Comparison of ENCODE assay signal across 9 cellular contexts in the genomic region with DNA sequence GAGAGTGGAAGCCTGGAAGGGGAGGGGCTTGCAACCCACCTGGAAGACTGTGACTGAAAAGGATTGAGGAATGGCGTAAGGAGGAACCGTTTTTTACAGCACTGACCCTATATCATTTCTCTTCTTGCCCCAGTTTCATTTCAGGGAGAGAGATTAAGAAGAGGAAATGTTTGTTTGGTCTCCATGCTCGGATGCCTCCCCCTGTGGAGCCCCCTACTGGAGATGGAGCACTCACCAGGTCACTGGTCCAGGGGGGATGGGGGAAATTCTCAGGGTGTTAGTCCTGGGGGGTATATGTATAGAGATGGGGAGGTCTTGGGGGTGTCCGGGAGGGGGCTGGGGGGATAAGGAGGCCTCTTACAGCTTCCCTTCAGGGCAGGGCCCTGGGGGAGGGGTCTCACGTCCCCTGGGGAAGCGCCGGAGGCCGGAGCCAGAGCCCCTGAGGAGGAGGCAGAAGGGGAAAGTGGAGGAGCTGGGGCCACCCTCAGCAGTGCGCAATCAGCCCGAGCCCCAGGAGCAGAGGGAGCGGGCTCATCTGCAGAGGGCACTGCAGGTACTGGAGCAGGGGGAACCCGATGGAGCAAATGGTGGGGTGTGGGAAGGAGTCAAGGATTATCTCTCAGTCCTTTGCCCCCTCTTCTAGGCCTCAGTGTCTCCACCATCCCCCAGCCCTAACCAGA. TPM values are rescaled to one million over a fixed set of nuclear protein-coding genes. Genes with fewer than 3 reads are reported as not detected.
DNase-seq lines count a peak whose midpoint lies in the region; ATAC-seq and TF ChIP-seq lines count a peak whose summit lies in the region.
"Had no signal": no experiment of that assay in that cellular context is flagged by ENCODE, and none has a peak within 500 bp of the region (broad histone marks: within the 10 kb centered on the region; RNA-seq: fewer than 3 reads in every experiment).

No MANE protein-coding gene starts in this region.

- H3K27me3 ChIP-seq in H7 (ENCODE audit: control insufficient read depth, insufficient read depth, low read length): no peaks in the 10 kb centered on the region
- H3K27me3 ChIP-seq: dorsolateral prefrontal cortex had no signal

- POLR2A ChIA-PET in activated CD8-positive, alpha-beta T cell treated with anti-CD3 and anti-CD28 coated beads, Interleukin-2, amount 10 ng/mL, durations not matched to agents 7 days and 5 days (lab: Charles Lee): interaction anchor here (1.4 to 2.8 kb wide), 2 partner anchors 11 to 22 kb away, joined by 5 to 12 read pairs; no protein-coding TSS in a partner anchor

- DNase-seq in CD14-positive monocyte (ENCODE audit: low spot score) (no peak), H7 (peak; percentile 85), kidney tubule cell (ENCODE audit: low spot score) (peak; percentile 28), NCI-H2107 (lab: John Stamatoyannopoulos, UW) (no peak), NCI-H2029 treated with DMSO at 0.1 percent for 48 hours (lab: John Stamatoyannopoulos, UW) (no peak), SKM-1 (lab: John Stamatoyannopoulos, UW; ENCODE audit: unreplicated experiment) (no peak)
- DNase-seq in activated CD8-positive, alpha-beta T cell treated with anti-CD3 and anti-CD28 coated beads, Interleukin-2, amount 10 ng/mL, durations not matched to agents 7 days and 5 days: peak; percentile 45
- DNase-seq: dorsolateral prefrontal cortex had no signal

- CTCF ChIA-PET in activated CD8-positive, alpha-beta T cell treated with anti-CD3 and anti-CD28 coated beads, Interleukin-2, amount 10 ng/mL, durations not matched to agents 7 days and 5 days (lab: Charles Lee): interaction anchor here (0.7 to 1.0 kb wide), 3 partner anchors 11 to 346 kb away, joined by 3 to 5 read pairs (median 4); no protein-coding TSS in a partner anchor

- intact Hi-C loops in CD14-positive monocyte (cut with micrococcal nuclease): loop anchor here in 1 of 2 donors (5.0 to 10.0 kb wide), 3 partner anchors 38 to 210 kb away; partner anchors contain the start of genes HSD17B8, RING1, RXRB and SLC39A7

- peak overlapping the region in 5 of 7 donors; percentile 6 to 80 (median 58) for H3K27ac Mint-ChIP-seq in CD14-positive monocyte
- H3K27ac Mint-ChIP-seq in activated CD8-positive, alpha-beta T cell treated with anti-CD3 and anti-CD28 coated beads, Interleukin-2, amount 10 ng/mL, durations not matched to agents 7 days and 5 days: peak overlapping the region; percentile 23

- H3K4me3 Mint-ChIP-seq in CD14-positive monocyte: no peak overlapping the region
- H3K4me3 Mint-ChIP-seq in activated CD8-positive, alpha-beta T cell treated with anti-CD3 and anti-CD28 coated beads, Interleukin-2, amount 10 ng/mL, durations not matched to agents 7 days and 5 days: no peak overlapping the region

- peaks cover 0 to 2% (median under 1%) of the 10 kb centered on the region in 3 donors for H3K27me3 Mint-ChIP-seq in CD14-positive monocyte (ENCODE audit: low read depth in 3 of 3)
- H3K27me3 Mint-ChIP-seq in activated CD8-positive, alpha-beta T cell treated with anti-CD3 and anti-CD28 coated beads, Interleukin-2, amount 10 ng/mL, durations not matched to agents 7 days and 5 days (ENCODE audit: low read depth): no peaks in the 10 kb centered on the region

- peak; percentile 18 for TF ChIP-seq CTCF in CD14-positive monocyte (IDR thresholded peaks at IDR 0.05)

- ATAC-seq in activated CD8-positive, alpha-beta T cell treated with anti-CD3 and anti-CD28 coated beads, Interleukin-2, amount 10 ng/mL, durations not matched to agents 7 days and 5 days: no peak
- no peak for ATAC-seq in HG02852 (IDR thresholded peaks at IDR 0.05; ENCODE audit: unreplicated experiment)

- no peak overlapping the region for H3K4me3 ChIP-seq in H7 (ENCODE audit: insufficient read depth, low read depth, low read length)

- H3K36me3 ChIP-seq in H7 (replicated peaks; ENCODE audit: control insufficient read depth, insufficient read depth, low read length): peaks cover 26% of the 10 kb centered on the region

- peaks cover 54% of the 10 kb centered on the region for H3K4me1 Mint-ChIP-seq in CD14-positive monocyte
- peaks cover 65% of the 10 kb centered on the region for H3K4me1 Mint-ChIP-seq in activated CD8-positive, alpha-beta T cell treated with anti-CD3 and anti-CD28 coated beads, Interleukin-2, amount 10 ng/mL, durations not matched to agents 7 days and 5 days (ENCODE audit: low read depth)

- peaks cover 41 to 42% of the 10 kb centered on the region in 2 donors for H3K36me3 Mint-ChIP-seq in CD14-positive monocyte
- peaks cover 39% of the 10 kb centered on the region for H3K36me3 Mint-ChIP-seq in activated CD8-positive, alpha-beta T cell treated with anti-CD3 and anti-CD28 coated beads, Interleukin-2, amount 10 ng/mL, durations not matched to agents 7 days and 5 days (ENCODE audit: low read depth)

- peaks cover 0 to 2% (median 0%) of the 10 kb centered on the region in 7 donors for H3K9me3 Mint-ChIP-seq in CD14-positive monocyte
- H3K9me3 Mint-ChIP-seq in activated CD8-positive, alpha-beta T cell treated with anti-CD3 and anti-CD28 coated beads, Interleukin-2, amount 10 ng/mL, durations not matched to agents 7 days and 5 days (ENCODE audit: insufficient read depth): no peaks in the 10 kb centered on the region

RNA-seq across cellular contexts. Expression of gene CUTA, which starts 3.2 kb away (rescaled TPM):
- polyA plus RNA-seq in CD14-positive monocyte: 100 to 1,000 TPM; 153 to 160 TPM
- total RNA-seq in H7 (2014; rRNA removed; shearing (Covaris generic)): 168 and 188 TPM in 2 replicates
- total RNA-seq in activated CD8-positive, alpha-beta T cell treated with anti-CD3 and anti-CD28 coated beads, Interleukin-2, amount 10 ng/mL, durations not matched to agents 7 days and 5 days: 100 to 1,000 TPM; 179 to 187 TPM

RNA-seq across cellular contexts. Expression of gene PHF1, which starts 3.9 kb away (rescaled TPM):
- 1 to 10 TPM; 3.0 to 3.5 TPM for polyA plus RNA-seq in CD14-positive monocyte
- 38.3 and 41.9 TPM in 2 replicates for total RNA-seq in H7 (2014; rRNA removed; shearing (Covaris generic))
- 10 to 100 TPM; 35.9 to 36.5 TPM for total RNA-seq in activated CD8-positive, alpha-beta T cell treated with anti-CD3 and anti-CD28 coated beads, Interleukin-2, amount 10 ng/mL, durations not matched to agents 7 days and 5 days

RNA-seq across cellular contexts. Expression of gene SYNGAP1, which starts 5.1 kb away (rescaled TPM):
- not detected for polyA plus RNA-seq in CD14-positive monocyte
- 8.3 and 13.4 TPM in 2 replicates for total RNA-seq in H7 (2014; rRNA removed; shearing (Covaris generic))
- 10 to 100 TPM; 42.0 to 48.2 TPM for total RNA-seq in activated CD8-positive, alpha-beta T cell treated with anti-CD3 and anti-CD28 coated beads, Interleukin-2, amount 10 ng/mL, durations not matched to agents 7 days and 5 days

RNA-seq across cellular contexts. Expression of gene KIFC1, which starts 23.1 kb away (rescaled TPM):
- polyA plus RNA-seq in CD14-positive monocyte: under 1 TPM; 0.14 to 0.68 TPM
- 101 and 113 TPM in 2 replicates for total RNA-seq in H7 (2014; rRNA removed; shearing (Covaris generic))
- total RNA-seq in activated CD8-positive, alpha-beta T cell treated with anti-CD3 and anti-CD28 coated beads, Interleukin-2, amount 10 ng/mL, durations not matched to agents 7 days and 5 days: 100 to 1,000 TPM; 175 to 180 TPM

RNA-seq across cellular contexts. Expression of gene ZBTB9, which starts 39.6 kb away (rescaled TPM):
- 1 to 10 TPM in 1 of 2 donors, under 1 TPM in 1; 0.42 to 2.0 TPM for polyA plus RNA-seq in CD14-positive monocyte
- total RNA-seq in H7 (2014; rRNA removed; shearing (Covaris generic)): 15.5 and 16.4 TPM in 2 replicates
- total RNA-seq in activated CD8-positive, alpha-beta T cell treated with anti-CD3 and anti-CD28 coated beads, Interleukin-2, amount 10 ng/mL, durations not matched to agents 7 days and 5 days: 1 to 10 TPM; 7.3 to 9.0 TPM

Comparison
In these comparisons a context has a peak if more than half of its experiments do, and no peak if none do; other contexts are left out.
1. DNase-seq: peak in H7 (single experiment), activated CD8-positive, alpha-beta T cell treated with anti-CD3 and anti-CD28 coated beads, Interleukin-2, amount 10 ng/mL, durations not matched to agents 7 days and 5 days (single experiment) and kidney tubule cell (single experiment); none in CD14-positive monocyte (single experiment), NCI-H2107 (single experiment), NCI-H2029 treated with DMSO at 0.1 percent for 48 hours (single experiment) and SKM-1 (single experiment).